In genomic region chr16:66899945-66900688, GRCh38 we compare ENCODE assay signal across 6 cellular contexts. TPM values are rescaled to one million over a fixed set of nuclear protein-coding genes. Genes with fewer than 3 reads are reported as not detected.
DNase-seq lines count a peak whose midpoint lies in the region; ATAC-seq and TF ChIP-seq lines count a peak whose summit lies in the region.

No MANE protein-coding gene starts in this region.

- TF ChIP-seq CTCF in endothelial cell (IDR thresholded peaks at IDR 0.05; ENCODE audit: unreplicated experiment), result no peak

- no peaks in the 10 kb centered on the region for H3K36me3 Mint-ChIP-seq in endothelial cell (ENCODE audit: low read depth, unreplicated experiment)
- H3K36me3 Mint-ChIP-seq in activated CD4-positive, alpha-beta memory T cell treated with anti-CD3 and anti-CD28 coated beads, Interleukin-2, amount 10 ng/mL, durations not matched to agents 7 days and 5 days (ENCODE audit: low read depth), result no peaks in the 10 kb centered on the region

- DNase-seq in NCI-H1092 treated with DMSO at 0.1 percent for 48 hours (lab: John Stamatoyannopoulos, UW) (peak; percentile 40), endothelial cell (ENCODE audit: low spot score) (peak; percentile 30), retina (peak; percentile 67), NCI-H1694 (lab: John Stamatoyannopoulos, UW) (no peak)
- no peak for DNase-seq in activated CD4-positive, alpha-beta memory T cell treated with anti-CD3 and anti-CD28 coated beads, Interleukin-2, amount 10 ng/mL, durations not matched to agents 7 days and 5 days

- CTCF ChIA-PET in activated CD4-positive, alpha-beta memory T cell treated with anti-CD3 and anti-CD28 coated beads, Interleukin-2, amount 10 ng/mL, durations not matched to agents 7 days and 5 days (lab: Charles Lee), result interaction anchor here (0.6 kb wide), 1 partner anchor 70 kb away, joined by 3 read pairs; the partner anchor contains the start of gene NAE1

- no peak overlapping the region for H3K4me3 Mint-ChIP-seq in endothelial cell (ENCODE audit: unreplicated experiment)
- H3K4me3 Mint-ChIP-seq in activated CD4-positive, alpha-beta memory T cell treated with anti-CD3 and anti-CD28 coated beads, Interleukin-2, amount 10 ng/mL, durations not matched to agents 7 days and 5 days, result no peak overlapping the region

- peaks cover 6% of the 10 kb centered on the region for H3K27me3 Mint-ChIP-seq in endothelial cell (ENCODE audit: unreplicated experiment)
- no peaks in the 10 kb centered on the region for H3K27me3 Mint-ChIP-seq in activated CD4-positive, alpha-beta memory T cell treated with anti-CD3 and anti-CD28 coated beads, Interleukin-2, amount 10 ng/mL, durations not matched to agents 7 days and 5 days

- no peak for ATAC-seq in GM18870 (IDR thresholded peaks at IDR 0.05; ENCODE audit: unreplicated experiment)

- POLR2A ChIA-PET in activated CD4-positive, alpha-beta memory T cell treated with anti-CD3 and anti-CD28 coated beads, Interleukin-2, amount 10 ng/mL, durations not matched to agents 7 days and 5 days (lab: Charles Lee), result no interaction called here

- H3K27ac Mint-ChIP-seq in endothelial cell (ENCODE audit: unreplicated experiment), result no peak overlapping the region
- no peak overlapping the region for H3K27ac Mint-ChIP-seq in activated CD4-positive, alpha-beta memory T cell treated with anti-CD3 and anti-CD28 coated beads, Interleukin-2, amount 10 ng/mL, durations not matched to agents 7 days and 5 days

- no peaks in the 10 kb centered on the region for H3K4me1 Mint-ChIP-seq in endothelial cell (ENCODE audit: unreplicated experiment)
- peaks cover 4% of the 10 kb centered on the region for H3K4me1 Mint-ChIP-seq in activated CD4-positive, alpha-beta memory T cell treated with anti-CD3 and anti-CD28 coated beads, Interleukin-2, amount 10 ng/mL, durations not matched to agents 7 days and 5 days

- H3K9me3 Mint-ChIP-seq in endothelial cell (ENCODE audit: unreplicated experiment), result no peaks in the 10 kb centered on the region
- H3K9me3 Mint-ChIP-seq in activated CD4-positive, alpha-beta memory T cell treated with anti-CD3 and anti-CD28 coated beads, Interleukin-2, amount 10 ng/mL, durations not matched to agents 7 days and 5 days, result no peaks in the 10 kb centered on the region

RNA-seq across cellular contexts. Expression of gene CDH16, which starts 18.6 kb away (rescaled TPM):
- not detected for total RNA-seq in endothelial cell (ENCODE audit: unreplicated experiment)
- not detected for total RNA-seq in activated CD4-positive, alpha-beta memory T cell treated with anti-CD3 and anti-CD28 coated beads, Interleukin-2, amount 10 ng/mL, durations not matched to agents 7 days and 5 days

RNA-seq across cellular contexts. Expression of gene PDP2, which starts 19.8 kb away (rescaled TPM):
- 11.3 TPM for total RNA-seq in endothelial cell (ENCODE audit: unreplicated experiment)
- total RNA-seq in activated CD4-positive, alpha-beta memory T cell treated with anti-CD3 and anti-CD28 coated beads, Interleukin-2, amount 10 ng/mL, durations not matched to agents 7 days and 5 days, result 10 to 100 TPM; 30.7 to 33.9 TPM

RNA-seq across cellular contexts. Expression of gene RRAD, which starts 25.2 kb away (rescaled TPM):
- total RNA-seq in endothelial cell (ENCODE audit: unreplicated experiment), result not detected
- 1 to 10 TPM; 1.0 to 1.3 TPM for total RNA-seq in activated CD4-positive, alpha-beta memory T cell treated with anti-CD3 and anti-CD28 coated beads, Interleukin-2, amount 10 ng/mL, durations not matched to agents 7 days and 5 days

RNA-seq across cellular contexts. Expression of gene CIAO2B, which starts 34.1 kb away (rescaled TPM):
- total RNA-seq in endothelial cell (ENCODE audit: unreplicated experiment), result 38.8 TPM
- total RNA-seq in activated CD4-positive, alpha-beta memory T cell treated with anti-CD3 and anti-CD28 coated beads, Interleukin-2, amount 10 ng/mL, durations not matched to agents 7 days and 5 days, result 100 to 1,000 TPM; 116 to 121 TPM

RNA-seq across cellular contexts. Expression of gene CES2, which starts 35.2 kb away (rescaled TPM):
- 26.7 TPM for total RNA-seq in endothelial cell (ENCODE audit: unreplicated experiment)
- total RNA-seq in activated CD4-positive, alpha-beta memory T cell treated with anti-CD3 and anti-CD28 coated beads, Interleukin-2, amount 10 ng/mL, durations not matched to agents 7 days and 5 days, result 10 to 100 TPM; 32.9 to 33.5 TPM

Comparison
In these comparisons a context has a peak if more than half of its experiments do, and no peak if none do; other contexts are left out.
1. DNase-seq: peak in NCI-H1092 treated with DMSO at 0.1 percent for 48 hours (single experiment), endothelial cell (single experiment) and retina (single experiment); none in activated CD4-positive, alpha-beta memory T cell treated with anti-CD3 and anti-CD28 coated beads, Interleukin-2, amount 10 ng/mL, durations not matched to agents 7 days and 5 days (single experiment) and NCI-H1694 (single experiment).